3 cellular contexts compared by ENCODE assay signal in the genomic region with DNA sequence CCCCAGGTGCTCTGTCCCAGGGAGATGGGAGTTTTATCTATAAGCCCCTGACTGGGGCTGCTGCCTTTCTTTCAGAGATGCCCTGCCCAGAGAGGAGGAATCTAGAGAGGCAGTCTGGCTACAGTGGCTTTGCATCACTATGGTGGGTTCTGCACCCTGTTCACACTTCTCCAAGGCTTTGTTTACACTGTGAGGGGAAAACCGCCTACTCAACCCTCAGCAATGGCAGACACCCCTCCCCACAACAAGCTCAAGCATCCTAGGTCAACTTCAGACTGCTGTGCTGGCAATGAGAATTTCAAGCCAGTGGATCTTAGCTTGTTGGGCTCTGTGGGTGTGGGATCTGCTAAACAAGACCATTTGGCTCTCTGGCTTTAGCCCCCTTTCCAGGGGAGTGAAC.
DNase-seq lines count a peak whose midpoint lies in the region; ATAC-seq and TF ChIP-seq lines count a peak whose summit lies in the region.
"Not testable (repeated sequence)": the region's sequence is repeated elsewhere in the genome, so short reads cannot be mapped to it uniquely, and the experiment has no call there.

No MANE protein-coding gene starts in this region.

- H3K4me3 Mint-ChIP-seq in endodermal cell, natural killer cell: not testable (repeated sequence)
- H3K4me3 Mint-ChIP-seq in immature natural killer cell, result peak overlapping the region in 3 of 5 donors; percentile 61 to 78 (median 74)

- not testable (repeated sequence) for TF ChIP-seq CTCF in endodermal cell (conservative IDR thresholded peaks at IDR 0.05); natural killer cell (IDR thresholded peaks at IDR 0.05)

- not testable (repeated sequence) for H3K9me3 ChIP-seq in endodermal cell (ENCODE audit: control insufficient read depth, low read length)

- H3K4me1 Mint-ChIP-seq in endodermal cell, result not testable (repeated sequence)
- H3K4me1 Mint-ChIP-seq in immature natural killer cell, result peaks cover 20 to 34% of the 10 kb centered on the region in 2 donors
- H3K4me1 Mint-ChIP-seq in natural killer cell, result peaks cover 21 to 22% of the 10 kb centered on the region in 2 donors

- H3K27me3 ChIP-seq in endodermal cell (ENCODE audit: control insufficient read depth, insufficient read depth, low read length, poor library complexity, severe bottlenecking), result not testable (repeated sequence)

- not testable (repeated sequence) for H3K36me3 Mint-ChIP-seq in endodermal cell (ENCODE audit: low read depth); immature natural killer cell; natural killer cell

- H3K27me3 Mint-ChIP-seq in endodermal cell (ENCODE audit: insufficient read depth), result not testable (repeated sequence)
- H3K27me3 Mint-ChIP-seq in immature natural killer cell (ENCODE audit: low read depth in 3 of 3) (peaks cover 4 to 13% (median 7%) of the 10 kb centered on the region in 3 donors), natural killer cell (ENCODE audit: low read depth in 2 of 2) (peaks cover 25 to 50% of the 10 kb centered on the region in 2 donors)

- peak; percentile 62 for DNase-seq in endodermal cell
- peak; percentile 49 to 73 (median 59) for DNase-seq in immature natural killer cell
- DNase-seq in natural killer cell, result not testable (repeated sequence)

- H3K9me3 Mint-ChIP-seq in endodermal cell, immature natural killer cell, natural killer cell: not testable (repeated sequence)

- intact Hi-C loops in natural killer cell (cut with micrococcal nuclease), result not testable (repeated sequence)

- peak; percentile 52 to 97 (median 76) for ATAC-seq in natural killer cell

- not testable (repeated sequence) for H3K4me1 ChIP-seq in endodermal cell (ENCODE audit: control insufficient read depth, insufficient read depth, low read length)

- not testable (repeated sequence) for H3K36me3 ChIP-seq in endodermal cell (ENCODE audit: control insufficient read depth, insufficient read depth, low read length)

- not testable (repeated sequence) for H3K27ac ChIP-seq in endodermal cell (ENCODE audit: low read depth, low read length)

- H3K4me3 ChIP-seq in endodermal cell (ENCODE audit: low read length), result not testable (repeated sequence)

- not testable (repeated sequence) for H3K9ac ChIP-seq in endodermal cell (ENCODE audit: extremely low read depth, low read length, poor library complexity, severe bottlenecking)

- 67% methylated on average over 1 of the region's 1 CpG; no CpG with 5 or more reads in 1 of the 2 experiments for WGBS in endodermal cell (ENCODE audit: insufficient coverage in 1 of 2, insufficient read length in 1 of 2), 2 experiments

- not testable (repeated sequence) for H3K27ac Mint-ChIP-seq in endodermal cell
- H3K27ac Mint-ChIP-seq in immature natural killer cell (peak overlapping the region in 3 of 6 donors; percentile 61 to 70 (median 66)), natural killer cell (peak overlapping the region in 1 of 2 donors; percentile 32)
